In the genomic region with DNA sequence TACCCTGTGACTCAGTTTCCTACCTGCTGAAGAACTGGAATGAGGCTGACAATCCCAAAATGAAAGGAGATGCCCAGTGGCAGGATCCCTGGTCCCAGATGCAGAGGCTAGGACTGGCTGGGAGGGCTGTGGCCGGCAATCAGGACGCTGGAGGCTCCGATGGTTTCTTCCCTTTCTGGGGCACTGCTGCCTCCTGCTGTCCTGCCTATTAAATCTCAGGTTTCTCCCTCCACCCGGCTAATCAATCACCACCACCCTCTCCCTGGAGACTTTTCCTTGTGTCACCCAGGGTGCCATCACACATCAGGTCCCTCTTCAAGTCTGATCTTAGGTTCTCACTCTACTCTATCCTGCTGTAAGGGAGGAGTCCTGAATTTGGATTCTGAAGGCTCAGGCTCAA, we compare ENCODE assay signal across 1 cellular context.
TF ChIP-seq lines count a peak whose summit lies in the region.

No MANE protein-coding gene starts in this region.

TF ChIP-seq in K562, 482 proteins besides CTCF, POLR2A, EP300 and RAD21 (continued from another document):
- TF ChIP-seq PKNOX1 (IDR thresholded peaks at IDR 0.05), result 0 out of 2 replicates have a peak, but pooled peaks have one; percentile 6
TF ChIP-seq in K562: peak in this region for 4.
